In genomic region chr6:158715330-158716311, GRCh38 we compare ENCODE assay signal across 8 cellular contexts.
DNase-seq lines count a peak whose midpoint lies in the region; ATAC-seq and TF ChIP-seq lines count a peak whose summit lies in the region.

No MANE protein-coding gene starts in this region.

- TF ChIP-seq CTCF in GM06990 (IDR thresholded peaks at IDR 0.05; ENCODE audit: insufficient read depth, low read length, poor library complexity, severe bottlenecking) (no peak), left ventricle myocardium inferior (IDR thresholded peaks at IDR 0.05; ENCODE audit: borderline replicate concordance) (no peak), ascending aorta (IDR thresholded peaks at IDR 0.05) (no peak)

- peak; percentile 68 for DNase-seq in GM06990 (ENCODE audit: extremely low read depth, insufficient read length)
- no peak for DNase-seq in left ventricle myocardium inferior
- no peak for DNase-seq in stimulated activated naive CD4-positive, alpha-beta T cell treated with Interleukin-2 at 50 U/mL for 16 hours (lab: John Stamatoyannopoulos, UW)
- no peak for DNase-seq in DMS 273 (lab: John Stamatoyannopoulos, UW; ENCODE audit: unreplicated experiment)
- no peak for DNase-seq in ascending aorta (ENCODE audit: low spot score in 2 of 2)

- H3K4me1 ChIP-seq in left ventricle myocardium inferior (peaks cover 18% of the 10 kb centered on the region), ascending aorta (no peaks in the 10 kb centered on the region)

- ATAC-seq in GM21447 (IDR thresholded peaks at IDR 0.05; ENCODE audit: unreplicated experiment): peak; percentile 52
- peak; percentile 43 for ATAC-seq in HG03575 (IDR thresholded peaks at IDR 0.05; ENCODE audit: extremely low read depth, insufficient number of reproducible peaks, low FRiP score, unreplicated experiment)
- no peak for ATAC-seq in activated CD4-positive, CD25-positive, alpha-beta regulatory T cell treated with anti-CD3 and anti-CD28 coated beads, Interleukin-2, amount 50 U/mL, for 24 hours

- H3K36me3 ChIP-seq in GM06990 (ENCODE audit: control insufficient read depth, insufficient read depth, low read length): no peaks in the 10 kb centered on the region; the same call in none of the 2 replicates
- H3K36me3 ChIP-seq in left ventricle myocardium inferior: no peaks in the 10 kb centered on the region
- H3K36me3 ChIP-seq in ascending aorta: no peaks in the 10 kb centered on the region

- H3K4me3 ChIP-seq in GM06990 (replicated peaks; ENCODE audit: low read depth, low read length) (no peak overlapping the region), left ventricle myocardium inferior (no peak overlapping the region), ascending aorta (no peak overlapping the region)

- intact Hi-C loops in left ventricle myocardium inferior (cut with micrococcal nuclease): no loop called here
- intact Hi-C loops in ascending aorta (cut with DNase I): no loop called here

- H3K27me3 ChIP-seq in GM06990 (replicated peaks; ENCODE audit: control insufficient read depth, insufficient read depth, low read length) (no peaks in the 10 kb centered on the region), left ventricle myocardium inferior (ENCODE audit: low read depth) (no peaks in the 10 kb centered on the region), ascending aorta (no peaks in the 10 kb centered on the region)

- H3K9me3 ChIP-seq in left ventricle myocardium inferior (replicated peaks): no peaks in the 10 kb centered on the region
- no peaks in the 10 kb centered on the region for H3K9me3 ChIP-seq in ascending aorta

- H3K27ac ChIP-seq in left ventricle myocardium inferior (replicated peaks) (peak overlapping the region; percentile 30), ascending aorta (no peak overlapping the region)

Comparison
In these comparisons a context has a peak if more than half of its experiments do, and no peak if none do; other contexts are left out.
1. ATAC-seq: peak in GM21447 (single experiment) and HG03575 (single experiment); none in activated CD4-positive, CD25-positive, alpha-beta regulatory T cell treated with anti-CD3 and anti-CD28 coated beads, Interleukin-2, amount 50 U/mL, for 24 hours (0 of 2).